Comparison of ENCODE assay signal across 1 cellular context in genomic region chr7:64902806-64903721, GRCh38.
TF ChIP-seq lines count a peak whose summit lies in the region.

ZNF273 (plus strand) TSS chr7:64903273; CDS start chr7:64903318, 45 bp downstream.

TF ChIP-seq in K562, 482 proteins besides CTCF, POLR2A, EP300 and RAD21 (continued from another document and continues in another):
- TF ChIP-seq, protein P1, sequence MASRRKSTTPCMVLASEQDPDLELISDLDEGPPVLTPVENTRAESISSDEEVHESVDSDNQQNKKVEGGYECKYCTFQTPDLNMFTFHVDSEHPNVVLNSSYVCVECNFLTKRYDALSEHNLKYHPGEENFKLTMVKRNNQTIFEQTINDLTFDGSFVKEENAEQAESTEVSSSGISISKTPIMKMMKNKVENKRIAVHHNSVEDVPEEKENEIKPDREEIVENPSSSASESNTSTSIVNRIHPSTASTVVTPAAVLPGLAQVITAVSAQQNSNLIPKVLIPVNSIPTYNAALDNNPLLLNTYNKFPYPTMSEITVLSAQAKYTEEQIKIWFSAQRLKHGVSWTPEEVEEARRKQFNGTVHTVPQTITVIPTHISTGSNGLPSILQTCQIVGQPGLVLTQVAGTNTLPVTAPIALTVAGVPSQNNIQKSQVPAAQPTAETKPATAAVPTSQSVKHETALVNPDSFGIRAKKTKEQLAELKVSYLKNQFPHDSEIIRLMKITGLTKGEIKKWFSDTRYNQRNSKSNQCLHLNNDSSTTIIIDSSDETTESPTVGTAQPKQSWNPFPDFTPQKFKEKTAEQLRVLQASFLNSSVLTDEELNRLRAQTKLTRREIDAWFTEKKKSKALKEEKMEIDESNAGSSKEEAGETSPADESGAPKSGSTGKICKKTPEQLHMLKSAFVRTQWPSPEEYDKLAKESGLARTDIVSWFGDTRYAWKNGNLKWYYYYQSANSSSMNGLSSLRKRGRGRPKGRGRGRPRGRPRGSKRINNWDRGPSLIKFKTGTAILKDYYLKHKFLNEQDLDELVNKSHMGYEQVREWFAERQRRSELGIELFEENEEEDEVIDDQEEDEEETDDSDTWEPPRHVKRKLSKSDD (conservative IDR thresholded peaks at IDR 0.05; ENCODE audit: low read length): no peak
- TF ChIP-seq NCOA1 (IDR thresholded peaks at IDR 0.05; ENCODE audit: low read depth) (peak; percentile 17; the same call in 1 of the 2 replicates), ZKSCAN8 (CRISPR knock-in tag; IDR thresholded peaks at IDR 0.05) (no peak), ZNF764 (CRISPR knock-in tag; IDR thresholded peaks at IDR 0.05; ENCODE audit: low read depth) (no peak), ZKSCAN3 (CRISPR knock-in tag; IDR thresholded peaks at IDR 0.05) (no peak), CREB1 (IDR thresholded peaks at IDR 0.05) (peak; percentile 22; the same call in 1 of the 2 replicates), CREB1 (CRISPR knock-in tag; IDR thresholded peaks at IDR 0.05) (0 out of 2 replicates have a peak, but pooled peaks have one; percentile 20), CBFA2T2 (conservative IDR thresholded peaks at IDR 0.05) (no peak), BCOR (IDR thresholded peaks at IDR 0.05) (0 out of 2 replicates have a peak, but pooled peaks have one; percentile 41), GABPA (tag; conservative IDR thresholded peaks at IDR 0.05; ENCODE audit: low read depth) (peak; percentile 66), ZNF324 (CRISPR knock-in tag; IDR thresholded peaks at IDR 0.05) (no peak), MTA3 (IDR thresholded peaks at IDR 0.05; ENCODE audit: borderline replicate concordance) (peak; percentile 75; the same call in 1 of the 2 replicates), DACH1 (IDR thresholded peaks at IDR 0.05; ENCODE audit: partially characterized antibody) (no peak), HDAC6 (IDR thresholded peaks at IDR 0.05; ENCODE audit: low read depth, low read length) (no peak), SRSF9 (IDR thresholded peaks at IDR 0.05; ENCODE audit: borderline replicate concordance, low read depth, low read length) (no peak), ZNF232 (CRISPR knock-in tag; IDR thresholded peaks at IDR 0.05) (no peak), MBD2 (IDR thresholded peaks at IDR 0.05; ENCODE audit: borderline replicate concordance, low read depth) (peak; percentile 89), FOXP1 (CRISPR knock-in tag; IDR thresholded peaks at IDR 0.05) (peak; percentile 67), ZNF75A (CRISPR knock-in tag; IDR thresholded peaks at IDR 0.05) (no peak), ZBTB17 (CRISPR knock-in tag; IDR thresholded peaks at IDR 0.05) (no peak), L3MBTL2 (IDR thresholded peaks at IDR 0.05) (peak; percentile 64), PHTF2 (CRISPR knock-in tag; IDR thresholded peaks at IDR 0.05) (no peak), NFRKB (IDR thresholded peaks at IDR 0.05; ENCODE audit: low read depth) (peak; percentile 39), NR2C2 (CRISPR knock-in tag; IDR thresholded peaks at IDR 0.05) (no peak), NR2C2 (tag; IDR thresholded peaks at IDR 0.05) (no peak), CEBPG (CRISPR knock-in tag; IDR thresholded peaks at IDR 0.05) (no peak), CEBPG (tag; conservative IDR thresholded peaks at IDR 0.05 in 1 of 2, IDR thresholded peaks at IDR 0.05 in 1 of 2) (no peak), CC2D1A (IDR thresholded peaks at IDR 0.05) (peak; percentile 71; the same call in 1 of the 2 replicates), HMBOX1 (IDR thresholded peaks at IDR 0.05) (no peak), GABPB2 (CRISPR knock-in tag; conservative IDR thresholded peaks at IDR 0.05) (no peak), PREB (CRISPR knock-in tag; IDR thresholded peaks at IDR 0.05) (no peak), ZBTB8A (IDR thresholded peaks at IDR 0.05; ENCODE audit: partially characterized antibody) (no peak), TBP (optimal IDR thresholded peaks at IDR 0.05; ENCODE audit: low read depth, low read length) (peak; percentile 80), GATAD2B (IDR thresholded peaks at IDR 0.05; ENCODE audit: borderline replicate concordance) (no peak), POLR2H (tag; IDR thresholded peaks at IDR 0.05; ENCODE audit: low read depth) (peak; percentile 79), ETV1 (tag; conservative IDR thresholded peaks at IDR 0.05; ENCODE audit: low read depth) (no peak), ZFP1 (CRISPR knock-in tag; IDR thresholded peaks at IDR 0.05) (no peak), ZNF274 (IDR thresholded peaks at IDR 0.05; ENCODE audit: borderline replicate concordance, low read depth, low read length) (no peak), TEAD1 (CRISPR knock-in tag; IDR thresholded peaks at IDR 0.05) (0 out of 4 replicates have a peak, but pooled peaks of 1 of the 2 experiments have one; percentile 31), HNRNPK (IDR thresholded peaks at IDR 0.05; ENCODE audit: low read depth, low read length, poor library complexity, severe bottlenecking) (no peak)
- TF ChIP-seq, protein P2, sequence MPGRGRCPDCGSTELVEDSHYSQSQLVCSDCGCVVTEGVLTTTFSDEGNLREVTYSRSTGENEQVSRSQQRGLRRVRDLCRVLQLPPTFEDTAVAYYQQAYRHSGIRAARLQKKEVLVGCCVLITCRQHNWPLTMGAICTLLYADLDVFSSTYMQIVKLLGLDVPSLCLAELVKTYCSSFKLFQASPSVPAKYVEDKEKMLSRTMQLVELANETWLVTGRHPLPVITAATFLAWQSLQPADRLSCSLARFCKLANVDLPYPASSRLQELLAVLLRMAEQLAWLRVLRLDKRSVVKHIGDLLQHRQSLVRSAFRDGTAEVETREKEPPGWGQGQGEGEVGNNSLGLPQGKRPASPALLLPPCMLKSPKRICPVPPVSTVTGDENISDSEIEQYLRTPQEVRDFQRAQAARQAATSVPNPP (IDR thresholded peaks at IDR 0.05; ENCODE audit: borderline replicate concordance, insufficient read depth, insufficient read length): no peak
- TF ChIP-seq, protein P3, sequence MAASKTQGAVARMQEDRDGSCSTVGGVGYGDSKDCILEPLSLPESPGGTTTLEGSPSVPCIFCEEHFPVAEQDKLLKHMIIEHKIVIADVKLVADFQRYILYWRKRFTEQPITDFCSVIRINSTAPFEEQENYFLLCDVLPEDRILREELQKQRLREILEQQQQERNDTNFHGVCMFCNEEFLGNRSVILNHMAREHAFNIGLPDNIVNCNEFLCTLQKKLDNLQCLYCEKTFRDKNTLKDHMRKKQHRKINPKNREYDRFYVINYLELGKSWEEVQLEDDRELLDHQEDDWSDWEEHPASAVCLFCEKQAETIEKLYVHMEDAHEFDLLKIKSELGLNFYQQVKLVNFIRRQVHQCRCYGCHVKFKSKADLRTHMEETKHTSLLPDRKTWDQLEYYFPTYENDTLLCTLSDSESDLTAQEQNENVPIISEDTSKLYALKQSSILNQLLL (CRISPR knock-in tag; IDR thresholded peaks at IDR 0.05; ENCODE audit: borderline replicate concordance): no peak
- TF ChIP-seq, protein P4, sequence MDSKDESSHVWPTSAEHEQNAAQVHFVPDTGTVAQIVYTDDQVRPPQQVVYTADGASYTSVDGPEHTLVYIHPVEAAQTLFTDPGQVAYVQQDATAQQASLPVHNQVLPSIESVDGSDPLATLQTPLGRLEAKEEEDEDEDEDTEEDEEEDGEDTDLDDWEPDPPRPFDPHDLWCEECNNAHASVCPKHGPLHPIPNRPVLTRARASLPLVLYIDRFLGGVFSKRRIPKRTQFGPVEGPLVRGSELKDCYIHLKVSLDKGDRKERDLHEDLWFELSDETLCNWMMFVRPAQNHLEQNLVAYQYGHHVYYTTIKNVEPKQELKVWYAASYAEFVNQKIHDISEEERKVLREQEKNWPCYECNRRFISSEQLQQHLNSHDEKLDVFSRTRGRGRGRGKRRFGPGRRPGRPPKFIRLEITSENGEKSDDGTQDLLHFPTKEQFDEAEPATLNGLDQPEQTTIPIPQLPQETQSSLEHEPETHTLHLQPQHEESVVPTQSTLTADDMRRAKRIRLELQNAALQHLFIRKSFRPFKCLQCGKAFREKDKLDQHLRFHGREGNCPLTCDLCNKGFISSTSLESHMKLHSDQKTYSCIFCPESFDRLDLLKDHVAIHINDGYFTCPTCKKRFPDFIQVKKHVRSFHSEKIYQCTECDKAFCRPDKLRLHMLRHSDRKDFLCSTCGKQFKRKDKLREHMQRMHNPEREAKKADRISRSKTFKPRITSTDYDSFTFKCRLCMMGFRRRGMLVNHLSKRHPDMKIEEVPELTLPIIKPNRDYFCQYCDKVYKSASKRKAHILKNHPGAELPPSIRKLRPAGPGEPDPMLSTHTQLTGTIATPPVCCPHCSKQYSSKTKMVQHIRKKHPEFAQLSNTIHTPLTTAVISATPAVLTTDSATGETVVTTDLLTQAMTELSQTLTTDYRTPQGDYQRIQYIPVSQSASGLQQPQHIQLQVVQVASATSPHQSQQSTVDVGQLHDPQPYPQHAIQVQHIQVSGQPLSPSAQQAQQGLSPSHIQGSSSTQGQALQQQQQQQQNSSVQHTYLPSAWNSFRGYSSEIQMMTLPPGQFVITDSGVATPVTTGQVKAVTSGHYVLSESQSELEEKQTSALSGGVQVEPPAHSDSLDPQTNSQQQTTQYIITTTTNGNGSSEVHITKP (IDR thresholded peaks at IDR 0.05; ENCODE audit: partially characterized antibody): peak; percentile 69
- TF ChIP-seq, protein P5, sequence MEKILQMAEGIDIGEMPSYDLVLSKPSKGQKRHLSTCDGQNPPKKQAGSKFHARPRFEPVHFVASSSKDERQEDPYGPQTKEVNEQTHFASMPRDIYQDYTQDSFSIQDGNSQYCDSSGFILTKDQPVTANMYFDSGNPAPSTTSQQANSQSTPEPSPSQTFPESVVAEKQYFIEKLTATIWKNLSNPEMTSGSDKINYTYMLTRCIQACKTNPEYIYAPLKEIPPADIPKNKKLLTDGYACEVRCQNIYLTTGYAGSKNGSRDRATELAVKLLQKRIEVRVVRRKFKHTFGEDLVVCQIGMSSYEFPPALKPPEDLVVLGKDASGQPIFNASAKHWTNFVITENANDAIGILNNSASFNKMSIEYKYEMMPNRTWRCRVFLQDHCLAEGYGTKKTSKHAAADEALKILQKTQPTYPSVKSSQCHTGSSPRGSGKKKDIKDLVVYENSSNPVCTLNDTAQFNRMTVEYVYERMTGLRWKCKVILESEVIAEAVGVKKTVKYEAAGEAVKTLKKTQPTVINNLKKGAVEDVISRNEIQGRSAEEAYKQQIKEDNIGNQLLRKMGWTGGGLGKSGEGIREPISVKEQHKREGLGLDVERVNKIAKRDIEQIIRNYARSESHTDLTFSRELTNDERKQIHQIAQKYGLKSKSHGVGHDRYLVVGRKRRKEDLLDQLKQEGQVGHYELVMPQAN (IDR thresholded peaks at IDR 0.05; ENCODE audit: borderline replicate concordance): peak; percentile 81
- TF ChIP-seq, protein P6, sequence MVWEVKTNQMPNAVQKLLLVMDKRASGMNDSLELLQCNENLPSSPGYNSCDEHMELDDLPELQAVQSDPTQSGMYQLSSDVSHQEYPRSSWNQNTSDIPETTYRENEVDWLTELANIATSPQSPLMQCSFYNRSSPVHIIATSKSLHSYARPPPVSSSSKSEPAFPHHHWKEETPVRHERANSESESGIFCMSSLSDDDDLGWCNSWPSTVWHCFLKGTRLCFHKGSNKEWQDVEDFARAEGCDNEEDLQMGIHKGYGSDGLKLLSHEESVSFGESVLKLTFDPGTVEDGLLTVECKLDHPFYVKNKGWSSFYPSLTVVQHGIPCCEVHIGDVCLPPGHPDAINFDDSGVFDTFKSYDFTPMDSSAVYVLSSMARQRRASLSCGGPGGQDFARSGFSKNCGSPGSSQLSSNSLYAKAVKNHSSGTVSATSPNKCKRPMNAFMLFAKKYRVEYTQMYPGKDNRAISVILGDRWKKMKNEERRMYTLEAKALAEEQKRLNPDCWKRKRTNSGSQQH (CRISPR knock-in tag; IDR thresholded peaks at IDR 0.05): no peak
- TF ChIP-seq, protein P7, sequence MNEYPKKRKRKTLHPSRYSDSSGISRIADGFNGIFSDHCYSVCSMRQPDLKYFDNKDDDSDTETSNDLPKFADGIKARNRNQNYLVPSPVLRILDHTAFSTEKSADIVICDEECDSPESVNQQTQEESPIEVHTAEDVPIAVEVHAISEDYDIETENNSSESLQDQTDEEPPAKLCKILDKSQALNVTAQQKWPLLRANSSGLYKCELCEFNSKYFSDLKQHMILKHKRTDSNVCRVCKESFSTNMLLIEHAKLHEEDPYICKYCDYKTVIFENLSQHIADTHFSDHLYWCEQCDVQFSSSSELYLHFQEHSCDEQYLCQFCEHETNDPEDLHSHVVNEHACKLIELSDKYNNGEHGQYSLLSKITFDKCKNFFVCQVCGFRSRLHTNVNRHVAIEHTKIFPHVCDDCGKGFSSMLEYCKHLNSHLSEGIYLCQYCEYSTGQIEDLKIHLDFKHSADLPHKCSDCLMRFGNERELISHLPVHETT (CRISPR knock-in tag; conservative IDR thresholded peaks at IDR 0.05 in 1 of 2, IDR thresholded peaks at IDR 0.05 in 1 of 2): no peak
- TF ChIP-seq, protein P8, sequence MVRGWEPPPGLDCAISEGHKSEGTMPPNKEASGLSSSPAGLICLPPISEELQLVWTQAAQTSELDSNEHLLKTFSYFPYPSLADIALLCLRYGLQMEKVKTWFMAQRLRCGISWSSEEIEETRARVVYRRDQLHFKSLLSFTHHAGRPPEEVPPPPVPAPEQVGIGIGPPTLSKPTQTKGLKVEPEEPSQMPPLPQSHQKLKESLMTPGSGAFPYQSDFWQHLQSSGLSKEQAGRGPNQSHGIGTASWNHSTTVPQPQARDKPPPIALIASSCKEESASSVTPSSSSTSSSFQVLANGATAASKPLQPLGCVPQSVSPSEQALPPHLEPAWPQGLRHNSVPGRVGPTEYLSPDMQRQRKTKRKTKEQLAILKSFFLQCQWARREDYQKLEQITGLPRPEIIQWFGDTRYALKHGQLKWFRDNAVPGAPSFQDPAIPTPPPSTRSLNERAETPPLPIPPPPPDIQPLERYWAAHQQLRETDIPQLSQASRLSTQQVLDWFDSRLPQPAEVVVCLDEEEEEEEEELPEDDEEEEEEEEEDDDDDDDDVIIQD (CRISPR knock-in tag; IDR thresholded peaks at IDR 0.05): no peak
